In genomic region chr11:46003647-46004046, GRCh38 we compare ENCODE assay signal across 11 cellular contexts.
DNase-seq lines count a peak whose midpoint lies in the region; ATAC-seq and TF ChIP-seq lines count a peak whose summit lies in the region.
"Had no signal": no experiment of that assay in that cellular context is flagged by ENCODE, and none has a peak within 500 bp of the region (broad histone marks: within the 10 kb centered on the region; RNA-seq: fewer than 3 reads in every experiment).

No MANE protein-coding gene starts in this region.

- H4K20me1 ChIP-seq in mammary epithelial cell (ENCODE audit: insufficient read depth, low read length) = no peaks in the 10 kb centered on the region

- H3K4me1 ChIP-seq in mammary epithelial cell (ENCODE audit: insufficient read depth, low read length) (no peaks in the 10 kb centered on the region), upper lobe of right lung (peaks cover 8% of the 10 kb centered on the region)

- H3K4me2 ChIP-seq in mammary epithelial cell (ENCODE audit: insufficient read depth, low read depth, low read length) = no peak overlapping the region

- TF ChIP-seq CTCF in mammary epithelial cell (conservative IDR thresholded peaks at IDR 0.05 in 1 of 2, IDR thresholded peaks at IDR 0.05 in 1 of 2; ENCODE audit: extremely low read depth in 1 of 2, insufficient read depth in 1 of 2, low read depth in 1 of 2, low read length in 2 of 2) (no peak), MCF 10A (IDR thresholded peaks at IDR 0.05; ENCODE audit: unreplicated experiment) (no peak), upper lobe of right lung (IDR thresholded peaks at IDR 0.05) (no peak)

- peak; percentile 50 for ATAC-seq in upper lobe of right lung
- no peak for ATAC-seq in GM21360 (IDR thresholded peaks at IDR 0.05; ENCODE audit: unreplicated experiment)
- no peak for ATAC-seq in GM19452 (IDR thresholded peaks at IDR 0.05; ENCODE audit: unreplicated experiment)

- no peaks in the 10 kb centered on the region for H3K27me3 ChIP-seq in mammary epithelial cell (ENCODE audit: insufficient read depth, low read length)
- no peaks in the 10 kb centered on the region for H3K27me3 ChIP-seq in upper lobe of right lung

- DNase-seq in mammary epithelial cell (peak; percentile 6), MCF 10A (ENCODE audit: unreplicated experiment) (no peak), NCI-H2227 treated with DMSO at 0.1 percent for 48 hours (lab: John Stamatoyannopoulos, UW) (peak; percentile 14), dedifferentiated amniotic fluid mesenchymal stem cell (ENCODE audit: extremely low spot score) (peak; percentile 63), upper lobe of right lung (no peak), HEK293T (ENCODE audit: extremely low spot score) (no peak)
- DNase-seq: NCI-H524 treated with DMSO at 0.1 percent for 48 hours; stimulated activated CD4-positive, alpha-beta T cell treated with anti-CD3 and anti-CD28 coated beads, Interleukin-2, amount 100 ng/mL, for 24 hours; T-helper 1 cell had no signal

- no peak overlapping the region for H3K27ac Mint-ChIP-seq in MCF 10A (ENCODE audit: low read depth, unreplicated experiment)

- no peaks in the 10 kb centered on the region for H3K36me3 ChIP-seq in mammary epithelial cell (ENCODE audit: insufficient read depth, low read length)
- no peaks in the 10 kb centered on the region for H3K36me3 ChIP-seq in upper lobe of right lung

- no peak overlapping the region for H3K4me3 Mint-ChIP-seq in MCF 10A (ENCODE audit: unreplicated experiment)

- H3K27ac ChIP-seq in mammary epithelial cell (ENCODE audit: insufficient read depth, low read depth, low read length) (no peak overlapping the region), upper lobe of right lung (no peak overlapping the region)

- CTCF ChIA-PET in mammary epithelial cell (lab: Charles Lee; ENCODE audit: low non-redundant PET) (no interaction called here), MCF 10A (lab: Yijun Ruan, JAX) (interaction anchor here (0.6 to 7.3 kb wide), 8 partner anchors 10 to 319 kb away, joined by 3 to 53 read pairs (median 3); no protein-coding TSS in a partner anchor), HEK293T (lab: Yijun Ruan, JAX) (interaction anchor here (0.6 to 2.2 kb wide), 7 partner anchors 9 to 827 kb away, joined by 3 to 11 read pairs (median 3); no protein-coding TSS in a partner anchor)

- H3K9me3 Mint-ChIP-seq in MCF 10A (ENCODE audit: unreplicated experiment) = no peaks in the 10 kb centered on the region

- dilution Hi-C loops in mammary epithelial cell (cut with HindIII; ENCODE audit: low sequenced_read_pairs) = no loop called here

- H3K27me3 Mint-ChIP-seq in MCF 10A (ENCODE audit: insufficient read depth, unreplicated experiment) = no peaks in the 10 kb centered on the region

- intact Hi-C loops in mammary epithelial cell (cut with micrococcal nuclease) = no loop called here
- intact Hi-C loops in MCF 10A (cut with micrococcal nuclease) = no loop called here
- intact Hi-C loops in upper lobe of right lung (cut with DNase I) = no loop called here

- H3K9ac ChIP-seq in mammary epithelial cell (ENCODE audit: insufficient read depth, low read length) = no peak overlapping the region

- H3K4me3 ChIP-seq in mammary epithelial cell (replicated peaks in 1 of 3; ENCODE audit: insufficient read depth in 1 of 3, low read depth in 2 of 3, low read length in 3 of 3) (no peak overlapping the region), upper lobe of right lung (no peak overlapping the region)

- no peaks in the 10 kb centered on the region for H3K36me3 Mint-ChIP-seq in MCF 10A (ENCODE audit: insufficient read depth, unreplicated experiment)

- in situ Hi-C loops in mammary epithelial cell (cut with MboI; ENCODE audit: low sequenced_read_pairs in 2 of 2) = no loop called here

- no TSS peak for BruUV-seq in mammary epithelial cell (replicated peaks; lab: Mats Ljungman, UMichigan)
- BruUV-seq in MCF 10A (replicated peaks; lab: Mats Ljungman, UMichigan) = no TSS peak

- peaks cover 7% of the 10 kb centered on the region for H3K4me1 Mint-ChIP-seq in MCF 10A (ENCODE audit: insufficient read depth, unreplicated experiment)

- no peak overlapping the region for H2AFZ ChIP-seq in mammary epithelial cell (ENCODE audit: low read depth, low read length)

- no peaks in the 10 kb centered on the region for H3K79me2 ChIP-seq in mammary epithelial cell (ENCODE audit: insufficient read depth, low read length)

- H3K9me3 ChIP-seq in mammary epithelial cell (replicated peaks; ENCODE audit: insufficient read depth, low read length) = no peaks in the 10 kb centered on the region
- no peaks in the 10 kb centered on the region for H3K9me3 ChIP-seq in upper lobe of right lung

- POLR2A ChIA-PET in MCF 10A (lab: Yijun Ruan, JAX) = interaction anchor here (0.8 to 3.2 kb wide), 7 partner anchors 9 to 1001 kb away, joined by 3 to 18 read pairs (median 4); no protein-coding TSS in a partner anchor
- POLR2A ChIA-PET in HEK293T (lab: Yijun Ruan, JAX) = interaction anchor here (1.0 kb wide), 1 partner anchor 8 kb away, joined by 3 read pairs; no protein-coding TSS in a partner anchor

TF ChIP-seq in HEK293T, 16 proteins besides CTCF, POLR2A, EP300 and RAD21:
- TF ChIP-seq CTBP1 (IDR thresholded peaks at IDR 0.05; ENCODE audit: borderline replicate concordance) (no peak), HDGF (IDR thresholded peaks at IDR 0.05; ENCODE audit: borderline replicate concordance) (no peak), ZNF384 (IDR thresholded peaks at IDR 0.05) (no peak), TARDBP (IDR thresholded peaks at IDR 0.05) (no peak), LEF1 (IDR thresholded peaks at IDR 0.05; ENCODE audit: borderline replicate concordance) (no peak), SP1 (IDR thresholded peaks at IDR 0.05) (no peak), FOXM1 (IDR thresholded peaks at IDR 0.05; ENCODE audit: borderline replicate concordance) (no peak), SUZ12 (IDR thresholded peaks at IDR 0.05) (no peak), PKNOX1 (IDR thresholded peaks at IDR 0.05) (no peak), ELF4 (IDR thresholded peaks at IDR 0.05) (no peak)

Comparison
In these comparisons a context has a peak if more than half of its experiments do, and no peak if none do; other contexts are left out.
1. DNase-seq: peak in mammary epithelial cell (single experiment), NCI-H2227 treated with DMSO at 0.1 percent for 48 hours (single experiment) and dedifferentiated amniotic fluid mesenchymal stem cell (single experiment); none in MCF 10A (single experiment), upper lobe of right lung (single experiment) and HEK293T (single experiment).